ENCODE assay signal across 9 cellular contexts in the genomic region with DNA sequence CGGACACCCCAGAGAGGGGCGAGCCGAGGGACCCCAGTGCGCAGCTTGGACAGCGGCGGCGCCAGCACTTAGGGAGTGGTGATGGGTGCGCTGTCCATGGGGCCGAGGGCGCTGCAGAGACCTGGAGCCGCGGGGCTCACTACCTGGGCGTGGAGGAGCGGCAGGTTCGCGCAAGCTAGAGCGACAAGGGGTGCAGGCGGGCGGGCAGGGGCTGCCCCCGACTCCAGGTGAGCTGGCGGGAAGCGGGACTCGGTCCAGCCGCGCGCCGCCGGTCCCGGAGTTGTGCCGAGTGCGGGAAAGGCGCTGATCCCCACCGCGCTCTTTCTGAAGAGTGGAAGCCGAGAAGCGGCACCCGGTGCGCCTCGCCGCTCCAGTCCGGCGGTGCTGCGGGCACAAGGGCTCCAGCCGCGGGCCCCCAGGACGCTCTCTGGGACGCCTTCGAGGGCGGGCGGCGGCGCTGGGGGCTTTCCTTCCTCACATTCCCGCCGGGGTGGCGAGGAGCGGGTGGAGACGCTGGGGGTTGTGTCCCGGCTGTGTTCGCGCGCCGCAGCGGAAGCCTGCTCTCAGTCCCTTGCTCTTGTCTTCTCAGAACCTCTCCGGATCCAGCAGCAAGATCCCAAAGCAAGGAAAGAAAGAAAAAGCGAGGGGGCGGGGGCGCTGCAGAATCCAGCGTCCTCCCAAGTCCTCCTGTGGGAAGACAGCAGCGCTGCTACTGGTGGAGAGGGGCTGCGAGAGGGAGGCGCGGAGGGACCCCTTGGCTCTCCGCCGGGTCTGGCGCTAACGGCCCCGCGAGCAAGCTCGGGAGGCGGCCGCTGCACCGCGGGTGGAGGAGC. TPM values are rescaled to one million over a fixed set of nuclear protein-coding genes. Genes with fewer than 3 reads are reported as not detected.
DNase-seq lines count a peak whose midpoint lies in the region; ATAC-seq, FAIRE-seq and TF ChIP-seq lines count a peak whose summit lies in the region.
"Had no signal": no experiment of that assay in that cellular context is flagged by ENCODE, and none has a peak within 500 bp of the region (broad histone marks: within the 10 kb centered on the region; RNA-seq: fewer than 3 reads in every experiment).

Gene B3GAT2 (minus strand): TSS at position 610 of the 833 bp plus-strand sequence. CDS start 631 bp downstream, outside the sequence.

- H2AFZ ChIP-seq in K562 (ENCODE audit: low read depth, low read length) = peak within 1 kb of the TSS; percentile 74
- no peak within 1 kb of the TSS for H2AFZ ChIP-seq in Karpas-422 (ENCODE audit: low read length)

- no peak for TF ChIP-seq RAD21 in K562 (CRISPR knock-in tag; conservative IDR thresholded peaks at IDR 0.05 in 1 of 2, IDR thresholded peaks at IDR 0.05 in 1 of 2)

- peak; percentile 11 for ATAC-seq in GM21515 (IDR thresholded peaks at IDR 0.05; ENCODE audit: unreplicated experiment)
- ATAC-seq in K562 = peak; percentile 10; the same call in 2 of the 3 replicates

- CTCF ChIA-PET in K562 (lab: Yijun Ruan, JAX; ENCODE audit: low intra/inter-chr PET ratio) = interaction anchor here (0.6 to 1.5 kb wide), 6 partner anchors 251 to 733 kb away, joined by 3 to 7 read pairs (median 4); no protein-coding TSS in a partner anchor

- H3K4me1 ChIP-seq in K562 (replicated peaks in 1 of 2; ENCODE audit: control insufficient read depth in 2 of 2, insufficient read depth in 2 of 2, low read length in 2 of 2) = peaks cover 0 to 20% of the 10 kb centered on the region in 2 experiments; a peak in 2 of 5 replicates
- peaks cover 18% of the 10 kb centered on the region for H3K4me1 ChIP-seq in skeletal muscle satellite cell (ENCODE audit: control insufficient read depth, insufficient read depth, low read length)
- H3K4me1 ChIP-seq in Karpas-422 (ENCODE audit: low read length) = 0 out of 2 replicates have a peak, but pooled peaks cover 3% of the 10 kb centered on the region

- H3K79me2 ChIP-seq in K562 (ENCODE audit: control insufficient read depth, insufficient read depth, low read length) (no peaks in the 10 kb centered on the region), Karpas-422 (ENCODE audit: low read length) (no peaks in the 10 kb centered on the region)

- H3K4me3 ChIP-seq in K562 = peak within 1 kb of the TSS; percentile 43
- peak within 1 kb of the TSS; percentile 72 for H3K4me3 ChIP-seq in skeletal muscle satellite cell (ENCODE audit: low read length)
- no peak within 1 kb of the TSS for H3K4me3 ChIP-seq in Karpas-422 (ENCODE audit: low read length)

- H3K9me3 ChIP-seq in K562 (replicated peaks; ENCODE audit: control insufficient read depth, insufficient read depth, low read depth, low read length) (no peaks in the 10 kb centered on the region), skeletal muscle satellite cell (replicated peaks; ENCODE audit: low read length) (no peaks in the 10 kb centered on the region), Karpas-422 (ENCODE audit: low read length) (no peaks in the 10 kb centered on the region)

- in situ Hi-C loops in K562 (cut with MboI) = loop anchor here (10.0 kb wide), 1 partner anchor 252 kb away; no protein-coding TSS in a partner anchor

- TF ChIP-seq CTCF in K562 (IDR thresholded peaks at IDR 0.05 in 2 of 3, conservative IDR thresholded peaks at IDR 0.05 in 1 of 3; ENCODE audit: insufficient read depth in 2 of 3, low read depth in 1 of 3, low read length in 3 of 3) = no peak

- H3K36me3 ChIP-seq in K562 (ENCODE audit: control insufficient read depth, insufficient read depth, low read length) (no peaks in the 10 kb centered on the region), skeletal muscle satellite cell (ENCODE audit: insufficient read depth, low read length) (no peaks in the 10 kb centered on the region), Karpas-422 (ENCODE audit: insufficient read depth, low read length) (no peaks in the 10 kb centered on the region)

- H3K4me2 ChIP-seq in K562 (ENCODE audit: insufficient read depth, low read length) (peak within 1 kb of the TSS; percentile 73; the same call in 1 of the 2 replicates), skeletal muscle satellite cell (ENCODE audit: low read length) (peak within 1 kb of the TSS; percentile 94), Karpas-422 (ENCODE audit: low read depth, low read length, poor library complexity, severe bottlenecking) (no peak within 1 kb of the TSS)

- POLR2A ChIA-PET in K562 (lab: Yijun Ruan, JAX) = interaction anchor here (0.6 to 0.9 kb wide), 3 partner anchors 53 to 436 kb away, joined by 3 to 4 read pairs (median 3); no protein-coding TSS in a partner anchor

- H3K9me2 ChIP-seq in Karpas-422 (replicated peaks; ENCODE audit: insufficient read depth, low read length) = no peaks in the 10 kb centered on the region

- H4K20me1 ChIP-seq in K562 (replicated peaks; ENCODE audit: control insufficient read depth, insufficient read depth, low read length) (no peaks in the 10 kb centered on the region), Karpas-422 (ENCODE audit: insufficient read depth, low read depth, low read length) (no peaks in the 10 kb centered on the region)

- intact Hi-C loops in K562 (cut with micrococcal nuclease) = no loop called here

- no TSS peak for BruUV-seq in K562 (replicated peaks; lab: Mats Ljungman, UMichigan)

- H3K9ac ChIP-seq in K562 (ENCODE audit: insufficient read depth in 1 of 2, low read depth in 2 of 2, low read length in 2 of 2) = peak within 1 kb of the TSS in 1 of 2 experiments; percentile 88; a peak in 2 of 4 replicates
- H3K9ac ChIP-seq in skeletal muscle satellite cell (ENCODE audit: low read depth, low read length) = no peak within 1 kb of the TSS
- H3K9ac ChIP-seq in Karpas-422 (ENCODE audit: low read length) = no peak within 1 kb of the TSS

- no peak for TF ChIP-seq EP300 in K562 (IDR thresholded peaks at IDR 0.05; ENCODE audit: low read length)

- no peak within 1 kb of the TSS for H3K27ac ChIP-seq in K562 (ENCODE audit: extremely low read depth, low read depth, low read length)
- no peak within 1 kb of the TSS for H3K27ac ChIP-seq in Karpas-422 (ENCODE audit: low read length)
- H3K27ac ChIP-seq: VCaP had no signal

- DNase-seq in Daoy (ENCODE audit: low read depth) (peak; percentile 35), NCI-H1694 treated with DMSO at 0.1 percent for 48 hours (lab: John Stamatoyannopoulos, UW) (peak; percentile 15), K562 (ENCODE audit: extremely low read depth in 1 of 4, low spot score in 3 of 4) (no peak), iPS-NIHi11 (ENCODE audit: low spot score) (peak; percentile 56), Karpas-422 (no peak), Kasumi-1 (lab: John Stamatoyannopoulos, UW) (no peak)

- FAIRE-seq in K562 (lab: Jason Lieb, UNC) = no peak

- no peak for TF ChIP-seq POLR2A in K562 (conservative IDR thresholded peaks at IDR 0.05)

- H3K9me1 ChIP-seq in K562 (ENCODE audit: control insufficient read depth, insufficient read depth, low read length) = no peaks in the 10 kb centered on the region

- H3K27me3 ChIP-seq in K562 (ENCODE audit: control insufficient read depth in 2 of 2, insufficient read depth in 2 of 2, low read length in 2 of 2) = peaks cover 5 to 14% of the 10 kb centered on the region in 2 experiments; a peak in 3 of 5 replicates
- H3K27me3 ChIP-seq in skeletal muscle satellite cell (ENCODE audit: control insufficient read depth, insufficient read depth, low read length) = peaks cover 86% of the 10 kb centered on the region
- no peaks in the 10 kb centered on the region for H3K27me3 ChIP-seq in Karpas-422 (ENCODE audit: low read length)

- 44% methylated on average over 23 of the region's 83 CpGs for WGBS in K562 (ENCODE audit: insufficient coverage, low coverage, missing lambda C conversion rate)

TF ChIP-seq in K562, 482 proteins besides CTCF, POLR2A, EP300 and RAD21:
- TF ChIP-seq HBP1 (CRISPR knock-in tag; IDR thresholded peaks at IDR 0.05) = no peak
- no peak for TF ChIP-seq CSDE1 (IDR thresholded peaks at IDR 0.05)

RNA-seq across cellular contexts. Expression of gene B3GAT2, which starts in this region (rescaled TPM):
- total RNA-seq in Daoy (2014; rRNA removed; shearing (Covaris generic)) = 0.29 TPM in 1 of 2 replicates, not detected in the other
- not detected in 2 replicates for total RNA-seq in K562 (2011; cell fraction: chromatin; rRNA removed; ENCODE audit: low replicate concordance)
- total RNA-seq in K562 (2011; cell fraction: nucleolus; rRNA removed) = not detected in 2 replicates
- not detected in 2 replicates for total RNA-seq in K562 (2011; cell fraction: nucleoplasm; rRNA removed)
- total RNA-seq in K562 (2014; rRNA removed) = not detected in 2 replicates
- 0.03 and 0.04 TPM in 2 replicates for total RNA-seq in K562 (2014; rRNA removed; fragmentation: Illumina TruSeq; extraction: Trizol)
- not detected in 2 replicates for total RNA-seq in K562 (2015; rRNA removed; fragmentation: Illumina TruSeq; extraction: Trizol)
- total RNA-seq in K562 (2021) = not detected in 2 replicates
- polyA plus RNA-seq in K562 (2011; rRNA removed) = 0.01 and 0.04 TPM in 2 replicates
- polyA plus RNA-seq in K562 (2011; cell fraction: cytosol; rRNA removed) = not detected in 2 replicates
- 0.03 and 0.04 TPM in 2 replicates for polyA plus RNA-seq in K562 (2011; cell fraction: nucleus; rRNA removed)
- polyA plus RNA-seq in K562 (2012) = 0.08 and 0.33 TPM in 2 replicates
- 0.01 TPM in 1 of 2 replicates, not detected in the other for polyA plus RNA-seq in K562 (2014; fragmentation: Illumina TruSeq; extraction: Trizol)
- under 1 TPM; 0.32 to 0.43 TPM for polyA plus RNA-seq in K562 (2014; fragmentation: Nextera tagmentation; extraction: Ambion mirVana)
- polyA plus RNA-seq in K562 (2014; rRNA removed) = not detected in 2 replicates
- polyA minus RNA-seq in K562 (2011; rRNA and poly(A)+ RNA removed) = 0.04 TPM in 1 of 2 replicates, not detected in the other
- polyA minus RNA-seq in K562 (2011; cell fraction: cytosol; rRNA and poly(A)+ RNA removed) = not detected in 2 replicates
- not detected in 2 replicates for polyA minus RNA-seq in K562 (2011; cell fraction: nucleus; rRNA and poly(A)+ RNA removed)
- not detected in 2 replicates for total RNA-seq in skeletal muscle satellite cell (2012; rRNA removed)
- total RNA-seq in Karpas-422 (2014; rRNA removed; shearing (Covaris generic); ENCODE audit: low replicate concordance) = not detected in 2 replicates

Comparison
In these comparisons a context has a peak if more than half of its experiments do, and no peak if none do; other contexts are left out.
1. Peak in DNase-seq in Daoy; RNA of the gene not detected or under 1 TPM.
2. Peak in ATAC-seq, H3K4me3 ChIP-seq and H3K4me2 ChIP-seq in K562; RNA of the gene not detected or under 1 TPM.
3. DNase-seq: peak in NCI-H1694 treated with DMSO at 0.1 percent for 48 hours (single experiment) and iPS-NIHi11 (single experiment); none in K562 (0 of 4), Karpas-422 (single experiment) and Kasumi-1 (0 of 2).